In genomic region chr11:65851811-65852507, GRCh38 we compare ENCODE assay signal across 1 cellular context.
A peak's percentile ranks its signal among the peaks of the same experiment; 100 is the strongest.
TF ChIP-seq lines count a peak whose summit lies in the region.

No MANE protein-coding gene starts in this region.

TF ChIP-seq in K562, 482 proteins besides CTCF, POLR2A, EP300 and RAD21 (continued from another document and continues in another):
- no peak for TF ChIP-seq STAT6 (CRISPR knock-in tag; IDR thresholded peaks at IDR 0.05)
- no peak for TF ChIP-seq PTRF (tag; IDR thresholded peaks at IDR 0.05)
- TF ChIP-seq MTF1 (CRISPR knock-in tag; IDR thresholded peaks at IDR 0.05; ENCODE audit: borderline replicate concordance), result no peak
- no peak for TF ChIP-seq PRPF4 (IDR thresholded peaks at IDR 0.05; ENCODE audit: insufficient read depth, low read depth, low read length, poor library complexity, severe bottlenecking)
- no peak for TF ChIP-seq FOXM1 (IDR thresholded peaks at IDR 0.05; ENCODE audit: low read depth)
- TF ChIP-seq FOXM1 (CRISPR knock-in tag; IDR thresholded peaks at IDR 0.05; ENCODE audit: low read depth), result peak; percentile 63; the same call in 1 of the 2 replicates
- 0 out of 2 replicates have a peak, but pooled peaks have one; percentile 28 for TF ChIP-seq ZNF232 (CRISPR knock-in tag; IDR thresholded peaks at IDR 0.05)
- TF ChIP-seq CEBPZ (IDR thresholded peaks at IDR 0.05; ENCODE audit: borderline replicate concordance, low read depth, low read length), result no peak
- peak; percentile 83; the same call in 1 of the 2 replicates for TF ChIP-seq ZBTB26 (CRISPR knock-in tag; IDR thresholded peaks at IDR 0.05)
- no peak for TF ChIP-seq ATF7 (IDR thresholded peaks at IDR 0.05)
- TF ChIP-seq PHF8 (IDR thresholded peaks at IDR 0.05; ENCODE audit: borderline replicate concordance, low read length), result no peak
- no peak for TF ChIP-seq GABPB2 (CRISPR knock-in tag; conservative IDR thresholded peaks at IDR 0.05)
- TF ChIP-seq FOXA1 (IDR thresholded peaks at IDR 0.05; ENCODE audit: borderline replicate concordance), result no peak
- no peak for TF ChIP-seq ZBTB34 (CRISPR knock-in tag; IDR thresholded peaks at IDR 0.05)
- TF ChIP-seq RNF2 (IDR thresholded peaks at IDR 0.05), result no peak
- TF ChIP-seq RB1 (IDR thresholded peaks at IDR 0.05; ENCODE audit: low read depth), result no peak
- TF ChIP-seq BCL6 (CRISPR knock-in tag; IDR thresholded peaks at IDR 0.05), result no peak
- no peak for TF ChIP-seq PTTG1 (tag; IDR thresholded peaks at IDR 0.05; ENCODE audit: low read depth)
- TF ChIP-seq IRF1 (CRISPR knock-in tag; IDR thresholded peaks at IDR 0.05; ENCODE audit: borderline replicate concordance), result no peak
- no peak for TF ChIP-seq THAP7 (CRISPR knock-in tag; IDR thresholded peaks at IDR 0.05)
- no peak for TF ChIP-seq ZNF696 (CRISPR knock-in tag; conservative IDR thresholded peaks at IDR 0.05)
- no peak for TF ChIP-seq U2AF1 (optimal IDR thresholded peaks at IDR 0.05; ENCODE audit: low read depth, low read length)
- no peak for TF ChIP-seq KLF1 (tag; IDR thresholded peaks at IDR 0.05)
- no peak for TF ChIP-seq CREB5 (CRISPR knock-in tag; IDR thresholded peaks at IDR 0.05)
- TF ChIP-seq VEZF1 (CRISPR knock-in tag; IDR thresholded peaks at IDR 0.05), result no peak
- no peak for TF ChIP-seq CREB1 (IDR thresholded peaks at IDR 0.05)
- TF ChIP-seq CREB1 (CRISPR knock-in tag; IDR thresholded peaks at IDR 0.05), result 0 out of 2 replicates have a peak, but pooled peaks have one; percentile 7
- no peak for TF ChIP-seq ZNF23 (CRISPR knock-in tag; IDR thresholded peaks at IDR 0.05)
- no peak for TF ChIP-seq ZFPM2 (CRISPR knock-in tag; IDR thresholded peaks at IDR 0.05)
- no peak for TF ChIP-seq NCOA1 (IDR thresholded peaks at IDR 0.05; ENCODE audit: low read depth)
- no peak for TF ChIP-seq KDM5B (IDR thresholded peaks at IDR 0.05; ENCODE audit: insufficient replicate concordance, low read depth, low read length)
- TF ChIP-seq ZNF398 (CRISPR knock-in tag; IDR thresholded peaks at IDR 0.05), result no peak
- no peak for TF ChIP-seq NONO (IDR thresholded peaks at IDR 0.05; ENCODE audit: low read depth in 2 of 2, low read length in 1 of 2)
- TF ChIP-seq TEAD1 (CRISPR knock-in tag; IDR thresholded peaks at IDR 0.05), result peak in 1 of 2 experiments; percentile 62; a peak in 1 of 4 replicates
- TF ChIP-seq SETDB1 (IDR thresholded peaks at IDR 0.05; ENCODE audit: low read length), result no peak
- no peak for TF ChIP-seq SIX5 (IDR thresholded peaks at IDR 0.05; ENCODE audit: borderline replicate concordance in 1 of 2, insufficient read depth in 1 of 2, low read depth in 1 of 2, low read length in 2 of 2)
- TF ChIP-seq ARID4B (CRISPR knock-in tag; IDR thresholded peaks at IDR 0.05), result 0 out of 2 replicates have a peak, but pooled peaks have one; percentile 34
- TF ChIP-seq GATAD2B (IDR thresholded peaks at IDR 0.05; ENCODE audit: borderline replicate concordance), result no peak
- no peak for TF ChIP-seq ZNF436 (CRISPR knock-in tag; IDR thresholded peaks at IDR 0.05)
